In the genomic region with DNA sequence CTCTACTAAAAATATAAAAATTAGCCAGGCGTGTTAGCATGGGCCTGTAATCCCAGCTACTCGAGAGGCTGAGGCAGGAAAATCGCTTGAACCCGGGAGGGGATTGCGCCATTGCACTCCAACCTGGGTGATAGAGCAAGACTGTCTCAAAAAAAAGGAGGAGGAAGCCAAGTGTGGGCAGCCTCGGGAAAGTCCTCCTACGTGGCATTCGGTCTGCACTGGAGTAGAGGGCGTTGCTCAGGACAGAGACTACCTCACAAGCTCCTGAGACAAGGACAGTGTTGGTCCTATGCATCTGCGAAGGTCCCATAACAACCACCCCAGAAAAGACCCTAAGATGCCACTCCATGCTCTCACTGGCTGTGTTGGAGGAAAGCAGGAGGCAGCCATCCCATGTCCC, we compare ENCODE assay signal across 1 cellular context.
TF ChIP-seq lines count a peak whose summit lies in the region.

No MANE protein-coding gene starts in this region.

TF ChIP-seq in endothelial cell of umbilical vein, 7 proteins besides CTCF, POLR2A, EP300 and RAD21 (continued from another document):
- TF ChIP-seq EZH2 (IDR thresholded peaks at IDR 0.05; ENCODE audit: borderline replicate concordance, low read depth, low read length, severe bottlenecking) (no peak), MYC (IDR thresholded peaks at IDR 0.05; ENCODE audit: low read depth, low read length) (no peak), FOS (IDR thresholded peaks at IDR 0.05; ENCODE audit: borderline replicate concordance, insufficient read depth, low read length) (no peak)
